Comparison of ENCODE assay signal across 1 cellular context in the genomic region with DNA sequence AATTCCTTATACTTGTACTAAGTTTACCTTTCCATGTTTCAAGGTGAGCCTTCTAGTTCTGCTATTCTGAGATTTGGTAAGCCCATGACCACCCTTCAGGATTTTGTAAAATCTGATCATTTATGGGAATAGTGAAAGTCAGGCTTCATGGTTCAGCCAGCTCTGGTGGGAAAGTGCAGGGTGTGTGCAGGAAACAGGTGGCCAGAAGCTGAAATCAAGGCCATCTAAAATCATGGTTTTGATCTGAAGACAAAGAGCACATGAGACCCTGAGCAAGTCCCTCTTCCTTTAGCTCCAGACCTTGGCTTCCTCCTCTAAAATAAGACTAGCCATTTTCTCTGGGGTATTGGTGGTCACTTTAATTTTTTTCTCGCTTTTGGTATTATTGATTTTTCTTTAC.
TF ChIP-seq lines count a peak whose summit lies in the region.

No MANE protein-coding gene starts in this region.

TF ChIP-seq in IMR-90, 13 proteins besides CTCF, POLR2A, EP300 and RAD21 (continued from another document):
- TF ChIP-seq, protein P1, sequence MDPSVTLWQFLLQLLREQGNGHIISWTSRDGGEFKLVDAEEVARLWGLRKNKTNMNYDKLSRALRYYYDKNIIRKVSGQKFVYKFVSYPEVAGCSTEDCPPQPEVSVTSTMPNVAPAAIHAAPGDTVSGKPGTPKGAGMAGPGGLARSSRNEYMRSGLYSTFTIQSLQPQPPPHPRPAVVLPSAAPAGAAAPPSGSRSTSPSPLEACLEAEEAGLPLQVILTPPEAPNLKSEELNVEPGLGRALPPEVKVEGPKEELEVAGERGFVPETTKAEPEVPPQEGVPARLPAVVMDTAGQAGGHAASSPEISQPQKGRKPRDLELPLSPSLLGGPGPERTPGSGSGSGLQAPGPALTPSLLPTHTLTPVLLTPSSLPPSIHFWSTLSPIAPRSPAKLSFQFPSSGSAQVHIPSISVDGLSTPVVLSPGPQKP (IDR thresholded peaks at IDR 0.05; ENCODE audit: borderline replicate concordance, low read depth, low read length) = no peak
- TF ChIP-seq MAFK (IDR thresholded peaks at IDR 0.05; ENCODE audit: low read depth, low read length) = no peak
- no peak for TF ChIP-seq CEBPB (IDR thresholded peaks at IDR 0.05; ENCODE audit: low read depth, low read length)
- TF ChIP-seq RCOR1 (IDR thresholded peaks at IDR 0.05; ENCODE audit: insufficient replicate concordance, low read length) = no peak
- TF ChIP-seq, protein P2, sequence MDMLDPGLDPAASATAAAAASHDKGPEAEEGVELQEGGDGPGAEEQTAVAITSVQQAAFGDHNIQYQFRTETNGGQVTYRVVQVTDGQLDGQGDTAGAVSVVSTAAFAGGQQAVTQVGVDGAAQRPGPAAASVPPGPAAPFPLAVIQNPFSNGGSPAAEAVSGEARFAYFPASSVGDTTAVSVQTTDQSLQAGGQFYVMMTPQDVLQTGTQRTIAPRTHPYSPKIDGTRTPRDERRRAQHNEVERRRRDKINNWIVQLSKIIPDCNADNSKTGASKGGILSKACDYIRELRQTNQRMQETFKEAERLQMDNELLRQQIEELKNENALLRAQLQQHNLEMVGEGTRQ (IDR thresholded peaks at IDR 0.05; ENCODE audit: low read depth, low read length) = no peak
